In the genomic region with DNA sequence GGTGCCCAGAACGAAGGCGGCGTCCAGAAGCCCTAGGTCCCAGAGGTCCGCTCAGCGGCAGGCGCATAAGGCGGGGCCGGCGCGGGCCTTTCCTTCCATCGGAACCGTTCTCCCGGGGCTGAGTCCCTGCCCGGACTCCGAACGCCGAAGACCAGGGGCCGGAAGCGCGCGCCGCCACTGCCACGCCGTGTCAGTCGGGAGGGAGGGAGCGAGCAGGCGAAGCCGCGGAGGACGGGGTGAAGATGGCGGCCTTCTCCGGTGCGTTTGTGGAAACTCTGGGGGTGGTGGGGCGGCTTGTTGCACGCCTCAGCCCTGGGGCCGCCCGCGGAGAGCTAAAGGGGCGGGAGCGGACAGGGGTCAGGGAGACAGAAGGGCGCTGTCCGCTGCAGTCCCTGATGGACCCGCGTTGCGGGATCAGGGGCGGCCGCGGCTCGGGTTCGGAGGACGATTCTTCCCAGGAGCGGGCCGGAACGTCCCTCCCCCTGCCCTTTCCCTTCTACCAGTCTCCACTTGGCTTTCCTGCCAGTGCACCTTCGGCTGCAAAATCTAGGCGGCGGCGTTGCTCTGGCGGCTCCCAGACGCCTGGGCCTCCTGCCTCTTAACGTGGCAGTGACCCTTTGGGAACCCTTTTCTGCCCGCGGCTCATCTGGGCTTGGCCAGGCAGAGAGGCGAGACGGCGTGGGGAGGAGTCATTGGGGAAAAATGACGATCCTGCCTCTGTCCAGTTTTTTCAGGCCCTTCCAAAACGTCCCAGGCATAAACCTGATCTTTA, we compare ENCODE assay signal across 8 cellular contexts. TPM values are rescaled to one million over a fixed set of nuclear protein-coding genes. Genes with fewer than 3 reads are reported as not detected.
DNase-seq lines count a peak whose midpoint lies in the region; ATAC-seq and TF ChIP-seq lines count a peak whose summit lies in the region.

A gene (plus strand): TSS at position 177 of the 772 bp plus-strand sequence. CDS start 66 bp downstream, at position 243.

- peak; percentile 95 for ATAC-seq in HG02588 (IDR thresholded peaks at IDR 0.05; ENCODE audit: unreplicated experiment)
- peak; percentile 96 for ATAC-seq in Right ventricle myocardium inferior

- peak; percentile 85 for TF ChIP-seq POLR2A in GM10847 (IDR thresholded peaks at IDR 0.05; ENCODE audit: extremely low read depth, insufficient read length)

- DNase-seq in NCI-H1048 (lab: John Stamatoyannopoulos, UW) (peak; percentile 57), SW 1271 (lab: John Stamatoyannopoulos, UW) (peak; percentile 67 to 81), Right ventricle myocardium inferior (ENCODE audit: missing footprints) (peak; percentile 94), tibial artery (peak; percentile 79 to 90)
- DNase-seq in activated naive CD8-positive, alpha-beta T cell treated with anti-CD3 and anti-CD28 coated beads, Interleukin-2, amount 50 U/mL, for 16 hours (ENCODE audit: low read depth, low spot score): peak; percentile 61

- no peaks in the 10 kb centered on the region for H3K27me3 ChIP-seq in parathyroid adenoma (ENCODE audit: control insufficient read depth, insufficient read depth, low read length)
- no peaks in the 10 kb centered on the region for H3K27me3 ChIP-seq in tibial artery

- TF ChIP-seq CTCF in parathyroid adenoma (IDR thresholded peaks at IDR 0.05) (peak; percentile 4), tibial artery (IDR thresholded peaks at IDR 0.05) (no peak)

- no peaks in the 10 kb centered on the region for H3K36me3 ChIP-seq in parathyroid adenoma (ENCODE audit: control insufficient read depth, insufficient read depth, low read length)
- peaks cover 15 to 18% (median 16%) of the 10 kb centered on the region in 3 donors for H3K36me3 ChIP-seq in tibial artery

- H3K4me3 ChIP-seq in parathyroid adenoma (ENCODE audit: low read depth, low read length): peak within 1 kb of the TSS; percentile 86
- peak within 1 kb of the TSS; percentile 66 to 98 for H3K4me3 ChIP-seq in tibial artery

- peak within 1 kb of the TSS; percentile 94 for H2AFZ ChIP-seq in parathyroid adenoma

- H3K79me2 ChIP-seq in parathyroid adenoma: peaks cover 7% of the 10 kb centered on the region

- peak within 1 kb of the TSS; percentile 74 for H3K4me2 ChIP-seq in parathyroid adenoma (ENCODE audit: low read length)

- H3K9ac ChIP-seq in parathyroid adenoma: peak within 1 kb of the TSS; percentile 77

- no peaks in the 10 kb centered on the region for H3K9me3 ChIP-seq in parathyroid adenoma (ENCODE audit: control insufficient read depth, low read length)
- no peaks in the 10 kb centered on the region for H3K9me3 ChIP-seq in tibial artery

- H3K27ac ChIP-seq in parathyroid adenoma (peak within 1 kb of the TSS; percentile 90), tibial artery (peak within 1 kb of the TSS; percentile 86 to 93)

- intact Hi-C loops in Right ventricle myocardium inferior (cut with DNase I): loop anchor here (5.0 kb wide), 1 partner anchor 55 kb away; no protein-coding TSS in a partner anchor
- intact Hi-C loops in tibial artery (cut with DNase I; ENCODE audit: low total_unique reads): no loop called here

- H3K4me1 ChIP-seq in parathyroid adenoma (no peaks in the 10 kb centered on the region), tibial artery (peaks cover 0 to 31% (median 23%) of the 10 kb centered on the region in 4 donors)

RNA-seq across cellular contexts. Expression of the gene that starts here (rescaled TPM):
- total RNA-seq in Right ventricle myocardium inferior: 142 TPM

Comparison
In these comparisons a context has a peak if more than half of its experiments do, and no peak if none do; other contexts are left out.
1. Peak in every context shown above with its lines: DNase-seq, ATAC-seq, H3K4me3 ChIP-seq and H3K27ac ChIP-seq.